9 cellular contexts compared by ENCODE assay signal in genomic region chr12:1830981-1831930, GRCh38. TPM values are rescaled to one million over a fixed set of nuclear protein-coding genes. Genes with fewer than 3 reads are reported as not detected.
DNase-seq lines count a peak whose midpoint lies in the region; ATAC-seq and TF ChIP-seq lines count a peak whose summit lies in the region.
"Had no signal": no experiment of that assay in that cellular context is flagged by ENCODE, and none has a peak within 500 bp of the region (broad histone marks: within the 10 kb centered on the region; RNA-seq: fewer than 3 reads in every experiment).

No MANE protein-coding gene starts in this region.

- in situ Hi-C loops in brain microvascular endothelial cell (cut with HindIII; ENCODE audit: low pct_ligation_motif_present, low sequenced_read_pairs) = no loop called here

- H3K9me3 ChIP-seq in AG04450 (ENCODE audit: control insufficient read depth, insufficient read depth, low read length) = no peaks in the 10 kb centered on the region; the same call in 1 of the 2 replicates

- ATAC-seq in HG03342 (IDR thresholded peaks at IDR 0.05; ENCODE audit: unreplicated experiment) = no peak
- ATAC-seq: naive thymus-derived CD8-positive, alpha-beta T cell had no signal

- POLR2A ChIA-PET in AG04450 (lab: Yijun Ruan, JAX) = no interaction called here

- no peak overlapping the region for H3K4me3 ChIP-seq in AG04450 (ENCODE audit: low read depth, low read length)
- no peak overlapping the region for H3K4me3 ChIP-seq in brain microvascular endothelial cell (ENCODE audit: low read depth, low read length)

- DNase-seq in AG04450 (ENCODE audit: low read depth, low spot score) (peak; percentile 37), HT-29 (ENCODE audit: low spot score) (peak; percentile 80), brain microvascular endothelial cell (peak; percentile 35), kidney tubule cell (ENCODE audit: low spot score) (peak; percentile 59), NCI-H526 treated with DMSO at 0.1 percent for 48 hours (lab: John Stamatoyannopoulos, UW) (no peak), NCI-H524 (lab: John Stamatoyannopoulos, UW) (no peak), middle frontal gyrus (ENCODE audit: extremely low spot score, low spot score) (no peak)

- H3K27ac ChIP-seq in AG04450 (ENCODE audit: low read depth, low read length) (peak overlapping the region; percentile 21), brain microvascular endothelial cell (no peak overlapping the region)

- no peaks in the 10 kb centered on the region for H3K36me3 ChIP-seq in brain microvascular endothelial cell (replicated peaks)

- peaks cover 51% of the 10 kb centered on the region for H3K27me3 ChIP-seq in AG04450 (ENCODE audit: control insufficient read depth, insufficient read depth, low read length)
- peaks cover 6% of the 10 kb centered on the region for H3K27me3 ChIP-seq in brain microvascular endothelial cell (replicated peaks)

- no peak for TF ChIP-seq CTCF in AG04450 (IDR thresholded peaks at IDR 0.05; ENCODE audit: low read depth, low read length)
- TF ChIP-seq CTCF in brain microvascular endothelial cell (IDR thresholded peaks at IDR 0.05; ENCODE audit: low read depth, low read length, missing control alignments) = no peak

- CTCF ChIA-PET in AG04450 (lab: Charles Lee) = no interaction called here

RNA-seq across cellular contexts. Expression of gene LRTM2, which starts 10.9 kb away (rescaled TPM):
- not detected in 2 replicates for polyA plus RNA-seq in AG04450 (2011; rRNA removed)
- not detected in 2 replicates for polyA minus RNA-seq in AG04450 (2011; rRNA and poly(A)+ RNA removed)
- total RNA-seq in HT-29 (2014; rRNA removed; shearing (Covaris generic)) = not detected in 2 replicates
- polyA plus RNA-seq: naive thymus-derived CD8-positive, alpha-beta T cell had no signal

Comparison
In these comparisons a context has a peak if more than half of its experiments do, and no peak if none do; other contexts are left out.
1. DNase-seq: peak in AG04450 (single experiment), HT-29 (single experiment), brain microvascular endothelial cell (single experiment) and kidney tubule cell (single experiment); none in NCI-H526 treated with DMSO at 0.1 percent for 48 hours (single experiment), NCI-H524 (0 of 2) and middle frontal gyrus (single experiment).